Comparison of ENCODE assay signal across 36 cellular contexts in the genomic region with DNA sequence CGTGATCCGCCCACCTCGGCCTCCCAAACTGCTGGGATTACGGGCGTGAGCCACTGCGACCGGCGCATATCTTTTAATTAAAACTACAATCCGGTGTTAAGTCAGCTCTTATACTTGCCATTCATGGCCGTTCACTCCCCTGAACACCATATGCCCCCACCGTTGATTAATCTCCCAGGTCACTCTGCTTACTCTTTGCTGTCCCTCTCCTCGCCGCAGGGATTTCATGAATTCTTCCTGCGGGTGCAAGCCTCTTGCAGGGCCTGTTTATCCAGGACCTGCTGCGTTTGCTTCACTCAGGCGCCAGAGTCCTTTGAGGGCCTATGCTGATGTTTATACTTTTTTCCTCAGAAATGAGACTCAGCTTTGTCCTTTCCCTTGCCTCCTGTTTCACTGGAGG. TPM values are rescaled to one million over a fixed set of nuclear protein-coding genes. Genes with fewer than 3 reads are reported as not detected.
"Had no signal": no experiment of that assay in that cellular context is flagged by ENCODE, and none has a peak within 500 bp of the region (broad histone marks: within the 10 kb centered on the region; RNA-seq: fewer than 3 reads in every experiment).

No MANE protein-coding gene starts in this region.

- DNase-seq: activated CD4-positive, alpha-beta memory T cell treated with anti-CD3 and anti-CD28 coated beads for 36 hours; activated CD4-positive, alpha-beta T cell treated with anti-CD3 and anti-CD28 coated beads for 4 hours; activated CD4-positive, alpha-beta T cell treated with anti-CD3 and anti-CD28 coated beads, Interleukin-2, amount 50 U/mL, for 1 hour; activated CD8-positive, alpha-beta memory T cell treated with anti-CD3 and anti-CD28 coated beads, Interleukin-2, amount 50 U/mL, for 4 hours; activated gamma-delta T cell treated with Interleukin-2 at 50 U/mL for 16 hours; activated naive CD4-positive, alpha-beta T cell treated with anti-CD3 and anti-CD28 coated beads for 36 hours; activated T-cell treated with anti-CD3 and anti-CD28 coated beads for 4 hours; activated T-cell treated with anti-CD3 and anti-CD28 coated beads, Interleukin-2, amount 50 U/mL, for 4 hours; adrenal gland; body of pancreas; MM.1S; MV-4-11; NCI-H1092; NCI-H1694; NCI-H1930; NCI-H2081 treated with DMSO at 0.1 percent for 48 hours; NCI-H345; NCI-H526; NCI-H774; PC-3; Peyer's patch; SHP77 treated with DMSO at 0.1 percent for 48 hours; SK-N-SH had no signal

- H3K4me2 ChIP-seq: KMS-11, SK-N-SH had no signal

- H3K27me3 ChIP-seq: adrenal gland, body of pancreas, breast epithelium, Peyer's patch, SJSA1 had no signal

- H3K4me3 ChIP-seq: adrenal gland, body of pancreas, breast epithelium, Peyer's patch, SJSA1 had no signal

- H3K27ac Mint-ChIP-seq: activated CD4-positive, alpha-beta memory T cell treated with anti-CD3 and anti-CD28 coated beads for 36 hours; activated naive CD4-positive, alpha-beta T cell treated with anti-CD3 and anti-CD28 coated beads for 36 hours; activated naive CD4-positive, alpha-beta T cell treated with anti-CD3 and anti-CD28 coated beads, Interleukin-2, amount 50 U/mL, for 72 hours; activated T-helper 1 cell treated with anti-CD3 and anti-CD28 coated beads, Interleukin-12 subunit alpha, Interleukin-12 subunit beta, Interleukin-2, Interleukin-4 antibody, amounts not matched to agents 30 ng/mL and 10 ng/mL and 1 ng/mL, durations not matched to agents 14 hours and 24 hours and 36 hours; T-helper 1 cell treated with Interleukin-12 subunit alpha and Interleukin-12 subunit beta and Interleukin-4 antibody, amounts not matched to agents 30 μg/mL and 1 μg/mL, for 36 hours; T-helper 2 cell treated with Interferon-gamma antibody and Interleukin-4, amounts not matched to agents 5 μg/mL and 100 μg/mL, for 36 hours; WTC11 had no signal

- H3K36me3 ChIP-seq: adrenal gland, breast epithelium, Peyer's patch, SJSA1 had no signal

- H3K4me3 Mint-ChIP-seq: activated CD4-positive, alpha-beta memory T cell treated with anti-CD3 and anti-CD28 coated beads for 36 hours; activated naive CD4-positive, alpha-beta T cell treated with anti-CD3 and anti-CD28 coated beads for 36 hours; activated T-cell treated with anti-CD3 and anti-CD28 coated beads, Interleukin-2, amount 50 U/mL, for 4 hours; activated T-helper 1 cell treated with anti-CD3 and anti-CD28 coated beads, Interleukin-12 subunit alpha, Interleukin-12 subunit beta, Interleukin-2, Interleukin-4 antibody, amounts not matched to agents 30 ng/mL and 10 ng/mL and 1 ng/mL, durations not matched to agents 14 hours and 24 hours and 36 hours; T-helper 1 cell treated with Interleukin-12 subunit alpha and Interleukin-12 subunit beta and Interleukin-4 antibody, amounts not matched to agents 30 μg/mL and 1 μg/mL, for 36 hours; T-helper 2 cell treated with Interferon-gamma antibody and Interleukin-4, amounts not matched to agents 5 μg/mL and 100 μg/mL, for 36 hours had no signal

- ATAC-seq: activated CD4-positive, CD25-positive, alpha-beta regulatory T cell treated with anti-CD3 and anti-CD28 coated beads, Interleukin-2, amount 50 U/mL, for 24 hours; activated naive CD4-positive, alpha-beta T cell treated with anti-CD3 and anti-CD28 coated beads, Interleukin-2, amount 50 U/mL, for 72 hours; activated T-cell treated with anti-CD3 and anti-CD28 coated beads, Interleukin-2, amount 50 U/mL, for 4 hours; body of pancreas; PC-3 had no signal

- H3K27ac ChIP-seq: adrenal gland, body of pancreas, breast epithelium, KMS-11, Peyer's patch, SJSA1 had no signal

- H3K4me1 ChIP-seq: adrenal gland, body of pancreas, breast epithelium, Peyer's patch, SJSA1 had no signal

- H3K9me3 ChIP-seq: SK-N-SH had no signal

- H3K9ac ChIP-seq: KMS-11, SK-N-SH had no signal

- H3K27me3 Mint-ChIP-seq: activated CD4-positive, alpha-beta memory T cell treated with anti-CD3 and anti-CD28 coated beads for 36 hours had no signal

RNA-seq across cellular contexts. Expression of gene ERVV-2, which starts 1.0 kb away (rescaled TPM):
- total RNA-seq: activated CD4-positive, alpha-beta memory T cell treated with anti-CD3 and anti-CD28 coated beads for 36 hours; activated naive CD4-positive, alpha-beta T cell treated with anti-CD3 and anti-CD28 coated beads for 36 hours; activated naive CD4-positive, alpha-beta T cell treated with anti-CD3 and anti-CD28 coated beads, Interleukin-2, amount 50 U/mL, for 72 hours; activated T-cell treated with anti-CD3 and anti-CD28 coated beads, Interleukin-2, amount 50 U/mL, for 4 hours; activated T-helper 1 cell treated with anti-CD3 and anti-CD28 coated beads, Interleukin-12 subunit alpha, Interleukin-12 subunit beta, Interleukin-2, Interleukin-4 antibody, amounts not matched to agents 30 ng/mL and 10 ng/mL and 1 ng/mL, durations not matched to agents 14 hours and 24 hours and 36 hours; adrenal gland; astrocyte; body of pancreas; breast epithelium; cardiac septum; LHCN-M2; NCI-H460; PC-3; Peyer's patch; SJSA1 had no signal
- polyA plus RNA-seq: adrenal gland, SK-N-SH had no signal

RNA-seq across cellular contexts. Expression of gene ERVV-1, which starts 31.8 kb away (rescaled TPM):
- total RNA-seq: activated CD4-positive, alpha-beta memory T cell treated with anti-CD3 and anti-CD28 coated beads for 36 hours; activated naive CD4-positive, alpha-beta T cell treated with anti-CD3 and anti-CD28 coated beads for 36 hours; activated naive CD4-positive, alpha-beta T cell treated with anti-CD3 and anti-CD28 coated beads, Interleukin-2, amount 50 U/mL, for 72 hours; activated T-cell treated with anti-CD3 and anti-CD28 coated beads, Interleukin-2, amount 50 U/mL, for 4 hours; activated T-helper 1 cell treated with anti-CD3 and anti-CD28 coated beads, Interleukin-12 subunit alpha, Interleukin-12 subunit beta, Interleukin-2, Interleukin-4 antibody, amounts not matched to agents 30 ng/mL and 10 ng/mL and 1 ng/mL, durations not matched to agents 14 hours and 24 hours and 36 hours; adrenal gland; astrocyte; body of pancreas; breast epithelium; cardiac septum; LHCN-M2; NCI-H460; PC-3; Peyer's patch; SJSA1; WTC11 had no signal
- polyA plus RNA-seq: adrenal gland, SK-N-SH had no signal
